ENCODE assay signal across 9 cellular contexts in genomic region chr4:73676881-73677323, GRCh38. TPM values are rescaled to one million over a fixed set of nuclear protein-coding genes. Genes with fewer than 3 reads are reported as not detected.
DNase-seq lines count a peak whose midpoint lies in the region; ATAC-seq and TF ChIP-seq lines count a peak whose summit lies in the region.
"Had no signal": no experiment of that assay in that cellular context is flagged by ENCODE, and none has a peak within 500 bp of the region (broad histone marks: within the 10 kb centered on the region; RNA-seq: fewer than 3 reads in every experiment).

No MANE protein-coding gene starts in this region.

- WGBS in gastroesophageal sphincter (ENCODE audit: low coverage in 1 of 2), 2 donors: 47 to 78% methylated on average over 3 to 5 of the region's 5 CpGs

- H3K9me3 Mint-ChIP-seq in activated naive CD8-positive, alpha-beta T cell treated with anti-CD3 and anti-CD28 coated beads for 36 hours: no peaks in the 10 kb centered on the region

- H3K4me3 Mint-ChIP-seq in activated naive CD8-positive, alpha-beta T cell treated with anti-CD3 and anti-CD28 coated beads for 36 hours: no peak overlapping the region

- no peaks in the 10 kb centered on the region for H3K27me3 Mint-ChIP-seq in activated naive CD8-positive, alpha-beta T cell treated with anti-CD3 and anti-CD28 coated beads for 36 hours

- H3K27ac Mint-ChIP-seq in activated naive CD8-positive, alpha-beta T cell treated with anti-CD3 and anti-CD28 coated beads for 36 hours: no peak overlapping the region

- no peaks in the 10 kb centered on the region for H3K9me3 ChIP-seq in gastroesophageal sphincter

- TF ChIP-seq CTCF in gastroesophageal sphincter (IDR thresholded peaks at IDR 0.05): no peak

- TF ChIP-seq EP300 in gastroesophageal sphincter (IDR thresholded peaks at IDR 0.05): no peak

- H3K4me1 Mint-ChIP-seq in activated naive CD8-positive, alpha-beta T cell treated with anti-CD3 and anti-CD28 coated beads for 36 hours: no peaks in the 10 kb centered on the region

- DNase-seq in NCI-H2196 treated with DMSO at 0.1 percent for 48 hours (lab: John Stamatoyannopoulos, UW; ENCODE audit: unreplicated experiment): peak; percentile 92
- no peak for DNase-seq in activated naive CD8-positive, alpha-beta T cell treated with anti-CD3 and anti-CD28 coated beads for 36 hours
- DNase-seq in dedifferentiated amniotic fluid mesenchymal stem cell (ENCODE audit: extremely low spot score): no peak
- DNase-seq in T1000 (lab: John Stamatoyannopoulos, UW): no peak

- H3K36me3 ChIP-seq in gastroesophageal sphincter: no peaks in the 10 kb centered on the region

- H3K27ac ChIP-seq in gastroesophageal sphincter: no peak overlapping the region

- H3K36me3 Mint-ChIP-seq in activated naive CD8-positive, alpha-beta T cell treated with anti-CD3 and anti-CD28 coated beads for 36 hours: no peaks in the 10 kb centered on the region

- peaks cover 0 to 7% (median 0%) of the 10 kb centered on the region in 3 donors for H3K4me1 ChIP-seq in gastroesophageal sphincter

- no peak overlapping the region for H3K4me3 ChIP-seq in gastroesophageal sphincter

- no peak for TF ChIP-seq POLR2A in gastroesophageal sphincter (IDR thresholded peaks at IDR 0.05)

- no peaks in the 10 kb centered on the region for H3K27me3 ChIP-seq in gastroesophageal sphincter

- ATAC-seq in GM18498 (IDR thresholded peaks at IDR 0.05; ENCODE audit: unreplicated experiment) (peak; percentile 81), HG02759 (IDR thresholded peaks at IDR 0.05; ENCODE audit: unreplicated experiment) (peak; percentile 93), gastroesophageal sphincter (peak; percentile 23), GM21515 (IDR thresholded peaks at IDR 0.05; ENCODE audit: unreplicated experiment) (no peak)

RNA-seq across cellular contexts. Expression of gene RASSF6, which starts 56.7 kb away (rescaled TPM):
- 1 to 10 TPM in 1 of 4 donors, under 1 TPM in 3; 0.15 to 3.8 (median 0.50) TPM for total RNA-seq in gastroesophageal sphincter
- not detected for total RNA-seq in activated naive CD8-positive, alpha-beta T cell treated with anti-CD3 and anti-CD28 coated beads for 36 hours
- total RNA-seq: SK-MEL-5 had no signal
